Comparison of ENCODE assay signal across 24 cellular contexts in genomic region chr11:1751521-1751921, GRCh38. TPM values are rescaled to one million over a fixed set of nuclear protein-coding genes. Genes with fewer than 3 reads are reported as not detected.
DNase-seq lines count a peak whose midpoint lies in the region; ATAC-seq, FAIRE-seq and TF ChIP-seq lines count a peak whose summit lies in the region.
"Had no signal": no experiment of that assay in that cellular context is flagged by ENCODE, and none has a peak within 500 bp of the region (broad histone marks: within the 10 kb centered on the region; RNA-seq: fewer than 3 reads in every experiment).

No MANE protein-coding gene starts in this region.

- intact Hi-C loops in Right ventricle myocardium inferior (cut with DNase I) = no loop called here
- intact Hi-C loops in tibial artery (cut with DNase I; ENCODE audit: low total_unique reads) = loop anchor here (10.0 kb wide), 1 partner anchor 187 kb away; no protein-coding TSS in a partner anchor

- peaks cover 6% of the 10 kb centered on the region for H3K4me1 ChIP-seq in RWPE2 (ENCODE audit: insufficient read depth, poor library complexity, severe bottlenecking)
- peaks cover 0 to 76% (median 61%) of the 10 kb centered on the region in 4 donors for H3K4me1 ChIP-seq in tibial artery
- H3K4me1 ChIP-seq: colonic mucosa had no signal

- H3K4me3 ChIP-seq in RWPE2 (ENCODE audit: severe bottlenecking) (no peak overlapping the region), tibial artery (no peak overlapping the region), brain microvascular endothelial cell (ENCODE audit: low read depth, low read length) (no peak overlapping the region)
- H3K4me3 ChIP-seq: colonic mucosa, right lobe of liver, SK-N-MC, upper lobe of left lung had no signal

- peak; percentile 31 for DNase-seq in RWPE2 (ENCODE audit: low spot score)
- peak; percentile 56 for DNase-seq in Right ventricle myocardium inferior (ENCODE audit: missing footprints)
- peak; percentile 61 for DNase-seq in myocyte (ENCODE audit: low read depth)
- DNase-seq in tibial artery = peak in 1 of 2 donors; percentile 65
- DNase-seq in HTR-8/SVneo (ENCODE audit: insufficient read length, low spot score) = no peak
- DNase-seq in brain microvascular endothelial cell = no peak
- DNase-seq in NCI-H748 treated with DMSO at 0.1 percent for 48 hours (lab: John Stamatoyannopoulos, UW) = no peak
- DNase-seq: activated B cell treated with CpG ODN at 0.5 μM for 24 hours; activated CD4-positive, alpha-beta memory T cell treated with anti-CD3 and anti-CD28 coated beads for 36 hours; activated naive CD4-positive, alpha-beta T cell treated with Interleukin-2 at 50 U/mL for 16 hours; colonic mucosa; EL; foreskin fibroblast; NCI-H1105 treated with DMSO at 0.1 percent for 48 hours; NCI-H2171; stimulated activated CD4-positive, alpha-beta T cell treated with anti-CD3 and anti-CD28 coated beads, Interleukin-2, amount 100 ng/mL, for 24 hours; stimulated activated naive CD4-positive, alpha-beta T cell treated with Interleukin-2 at 50 U/mL for 16 hours had no signal

- H3K9me3 ChIP-seq in RWPE2 (ENCODE audit: severe bottlenecking) (no peaks in the 10 kb centered on the region), tibial artery (no peaks in the 10 kb centered on the region)
- H3K9me3 ChIP-seq: colonic mucosa, right lobe of liver, upper lobe of left lung had no signal

- ATAC-seq in RWPE2 (ENCODE audit: low read depth) = no peak
- ATAC-seq in Right ventricle myocardium inferior = peak; percentile 41
- no peak for ATAC-seq in HG03460 (IDR thresholded peaks at IDR 0.05; ENCODE audit: unreplicated experiment)

- no peak for FAIRE-seq in HTR-8/SVneo (lab: Jason Lieb, UNC)
- FAIRE-seq: endothelial cell of umbilical vein, H54 had no signal

- TF ChIP-seq CTCF in RWPE2 (IDR thresholded peaks at IDR 0.05; ENCODE audit: poor library complexity, severe bottlenecking) (no peak), tibial artery (IDR thresholded peaks at IDR 0.05) (no peak), brain microvascular endothelial cell (IDR thresholded peaks at IDR 0.05; ENCODE audit: low read depth, low read length, missing control alignments) (no peak)

- H3K27ac ChIP-seq in RWPE2 (ENCODE audit: poor library complexity, severe bottlenecking) (peak overlapping the region; percentile 5), tibial artery (peak overlapping the region; percentile 88 to 91), brain microvascular endothelial cell (no peak overlapping the region)
- H3K27ac ChIP-seq: colonic mucosa, SK-N-MC had no signal

- in situ Hi-C loops in brain microvascular endothelial cell (cut with HindIII; ENCODE audit: low pct_ligation_motif_present, low sequenced_read_pairs) = no loop called here

- H3K36me3 ChIP-seq in RWPE2 (ENCODE audit: low read depth) (peaks cover 8% of the 10 kb centered on the region), tibial artery (peaks cover 36 to 48% (median 47%) of the 10 kb centered on the region in 3 donors), brain microvascular endothelial cell (replicated peaks) (peaks cover 23% of the 10 kb centered on the region)
- H3K36me3 ChIP-seq: colonic mucosa had no signal

- H3K27me3 ChIP-seq in RWPE2 (ENCODE audit: insufficient read depth, poor library complexity, severe bottlenecking) (peaks cover 12% of the 10 kb centered on the region), tibial artery (no peaks in the 10 kb centered on the region), brain microvascular endothelial cell (replicated peaks) (no peaks in the 10 kb centered on the region)
- H3K27me3 ChIP-seq: right lobe of liver had no signal

RNA-seq across cellular contexts. Expression of gene IFITM10, which starts 1.1 kb away (rescaled TPM):
- total RNA-seq in Right ventricle myocardium inferior (0.92 TPM), myocyte (3.9 and 8.2 TPM in 2 replicates)
- 42.0 TPM for polyA plus RNA-seq in myocyte (2012)
- total RNA-seq: activated B cell treated with CpG ODN at 0.5 μM for 24 hours had no signal

RNA-seq across cellular contexts. Expression of gene CTSD, which starts 12.2 kb away (rescaled TPM):
- total RNA-seq in Right ventricle myocardium inferior (957 TPM), myocyte (557 and 650 TPM in 2 replicates)
- 2,049 TPM for polyA plus RNA-seq in myocyte (2012)

RNA-seq across cellular contexts. Expression of gene KRTAP5-6, which starts 54.5 kb away (rescaled TPM):
- total RNA-seq in Right ventricle myocardium inferior = not detected
- total RNA-seq in myocyte = not detected in 2 replicates
- not detected for polyA plus RNA-seq in myocyte (2012)
- total RNA-seq: activated B cell treated with CpG ODN at 0.5 μM for 24 hours; activated CD4-positive, alpha-beta memory T cell treated with anti-CD3 and anti-CD28 coated beads for 36 hours; colonic mucosa; endothelial cell of umbilical vein; LHCN-M2; upper lobe of left lung had no signal
- polyA plus RNA-seq: endothelial cell of umbilical vein had no signal

Comparison
In these comparisons a context has a peak if more than half of its experiments do, and no peak if none do; other contexts are left out.
1. DNase-seq: peak in RWPE2 (single experiment), Right ventricle myocardium inferior (single experiment) and myocyte (single experiment); none in HTR-8/SVneo (single experiment), brain microvascular endothelial cell (single experiment) and NCI-H748 treated with DMSO at 0.1 percent for 48 hours (single experiment).